Comparison of ENCODE assay signal across 19 cellular contexts in the genomic region with DNA sequence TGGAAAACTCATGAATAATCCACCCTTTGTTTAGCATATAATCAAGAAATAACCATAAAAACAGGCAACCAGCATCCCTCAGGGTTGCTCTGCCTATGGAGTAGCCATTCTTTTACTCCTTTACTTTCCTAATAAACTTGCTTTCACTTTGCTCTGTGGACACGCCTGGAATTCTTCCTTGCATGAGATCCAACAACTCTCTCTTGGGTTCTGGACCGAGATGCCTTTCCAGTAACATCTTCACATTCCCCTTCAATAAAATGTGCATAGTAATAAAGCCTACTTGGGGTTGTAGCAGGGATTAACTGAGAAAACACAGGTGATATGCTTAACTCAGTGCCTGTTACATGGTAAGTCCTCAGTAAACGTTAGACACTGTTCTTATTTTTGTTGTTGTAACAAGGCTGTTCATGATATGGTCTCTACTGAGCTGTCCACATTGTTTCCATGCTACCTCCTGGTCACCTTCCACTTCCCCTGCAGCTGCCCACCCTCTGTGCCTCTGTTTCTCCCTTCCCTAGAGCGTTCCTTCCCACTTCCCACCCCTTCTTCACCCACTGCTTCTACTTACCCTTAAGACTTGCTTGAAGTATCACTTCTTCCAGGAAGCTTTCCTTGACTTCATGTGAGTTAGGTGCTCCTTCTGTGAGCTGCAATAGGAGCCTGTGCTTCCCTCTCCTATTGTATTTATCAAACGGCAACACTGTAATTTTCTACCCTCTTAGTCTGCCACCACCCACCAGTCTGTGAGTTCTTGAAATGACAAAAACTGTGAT.
DNase-seq lines count a peak whose midpoint lies in the region; ATAC-seq and TF ChIP-seq lines count a peak whose summit lies in the region.
"Had no signal": no experiment of that assay in that cellular context is flagged by ENCODE, and none has a peak within 500 bp of the region (broad histone marks: within the 10 kb centered on the region; RNA-seq: fewer than 3 reads in every experiment).

No MANE protein-coding gene starts in this region.

- H3K27me3 ChIP-seq in SK-N-SH (ENCODE audit: insufficient read depth) (no peaks in the 10 kb centered on the region; the same call in 1 of the 2 replicates), GM23338 (ENCODE audit: insufficient read depth) (no peaks in the 10 kb centered on the region), hepatocyte (no peaks in the 10 kb centered on the region), skeletal muscle satellite cell (ENCODE audit: control insufficient read depth, insufficient read depth, low read length) (no peaks in the 10 kb centered on the region), HAP-1 (ENCODE audit: low read depth) (no peaks in the 10 kb centered on the region), tibial nerve (no peaks in the 10 kb centered on the region)
- H3K27me3 ChIP-seq: BLaER1, SJCRH30 had no signal

- H3K4me2 ChIP-seq in SK-N-SH (peak overlapping the region; percentile 32; the same call in 1 of the 2 replicates), GM23338 (no peak overlapping the region), hepatocyte (no peak overlapping the region), skeletal muscle satellite cell (ENCODE audit: low read length) (peak overlapping the region; percentile 6)
- H3K4me2 ChIP-seq: BLaER1 had no signal

- H3K27ac Mint-ChIP-seq in GM23338, result no peak overlapping the region

- no peak overlapping the region for H3K27ac ChIP-seq in SK-N-SH (ENCODE audit: low read depth in 2 of 2, low read length in 1 of 2)
- no peak overlapping the region for H3K27ac ChIP-seq in GM23338 (ENCODE audit: low read depth)
- no peak overlapping the region for H3K27ac ChIP-seq in hepatocyte
- no peak overlapping the region for H3K27ac ChIP-seq in tibial nerve
- H3K27ac ChIP-seq: BLaER1, SJCRH30 had no signal

- TF ChIP-seq CTCF in SK-N-SH (IDR thresholded peaks at IDR 0.05) (no peak), GM23338 (conservative IDR thresholded peaks at IDR 0.05; ENCODE audit: low read depth in 2 of 2) (no peak), hepatocyte (IDR thresholded peaks at IDR 0.05; ENCODE audit: poor library complexity) (no peak), tibial nerve (IDR thresholded peaks at IDR 0.05) (no peak)

- CTCF ChIA-PET in SK-N-SH (lab: Yijun Ruan, JAX), result no interaction called here

- H4K20me1 ChIP-seq in SK-N-SH (ENCODE audit: insufficient read depth), result no peaks in the 10 kb centered on the region
- H4K20me1 ChIP-seq in GM23338 (replicated peaks; ENCODE audit: insufficient read depth), result no peaks in the 10 kb centered on the region
- no peaks in the 10 kb centered on the region for H4K20me1 ChIP-seq in hepatocyte (ENCODE audit: insufficient read depth, poor library complexity, severe bottlenecking)
- H4K20me1 ChIP-seq: BLaER1 had no signal

- TF ChIP-seq EP300 in SK-N-SH (IDR thresholded peaks at IDR 0.05; ENCODE audit: borderline replicate concordance in 1 of 2, low read depth in 1 of 2, low read length in 1 of 2), result no peak
- no peak for TF ChIP-seq EP300 in tibial nerve (IDR thresholded peaks at IDR 0.05)

- H3K4me1 Mint-ChIP-seq in GM23338, result no peaks in the 10 kb centered on the region

- peak overlapping the region; percentile 27; the same call in 1 of the 2 replicates for H2AFZ ChIP-seq in SK-N-SH (ENCODE audit: low read depth)
- peak overlapping the region; percentile 69 for H2AFZ ChIP-seq in GM23338
- peak overlapping the region; percentile 4 for H2AFZ ChIP-seq in hepatocyte

- no peak overlapping the region for H3K4me3 Mint-ChIP-seq in GM23338

- H3K36me3 Mint-ChIP-seq in GM23338 (ENCODE audit: low read depth), result no peaks in the 10 kb centered on the region

- H3K4me3 ChIP-seq in SK-N-SH (ENCODE audit: low read depth in 2 of 2, low read length in 1 of 2), result peak overlapping the region in 1 of 2 experiments; percentile 22; a peak in 1 of 4 replicates
- H3K4me3 ChIP-seq in GM23338, result no peak overlapping the region
- H3K4me3 ChIP-seq in hepatocyte, result no peak overlapping the region
- H3K4me3 ChIP-seq in skeletal muscle satellite cell (ENCODE audit: low read length), result no peak overlapping the region
- H3K4me3 ChIP-seq in HAP-1, result no peak overlapping the region
- H3K4me3 ChIP-seq in tibial nerve, result no peak overlapping the region
- H3K4me3 ChIP-seq: BLaER1, SJCRH30 had no signal

- H3K27me3 Mint-ChIP-seq in GM23338 (ENCODE audit: insufficient read depth, low read depth, poor library complexity), result peaks cover 1% of the 10 kb centered on the region
- H3K27me3 Mint-ChIP-seq: CD8-positive, alpha-beta memory T cell had no signal

- no peak for TF ChIP-seq RAD21 in SK-N-SH (IDR thresholded peaks at IDR 0.05; ENCODE audit: low read length)

- no peaks in the 10 kb centered on the region; a peak in 1 of 4 replicates for H3K4me1 ChIP-seq in SK-N-SH (ENCODE audit: control insufficient read depth in 1 of 2, insufficient read depth in 2 of 2, low read depth in 1 of 2, low read length in 1 of 2)
- H3K4me1 ChIP-seq in GM23338 (ENCODE audit: insufficient read depth), result no peaks in the 10 kb centered on the region
- H3K4me1 ChIP-seq in hepatocyte (ENCODE audit: insufficient read depth), result no peaks in the 10 kb centered on the region
- no peaks in the 10 kb centered on the region for H3K4me1 ChIP-seq in skeletal muscle satellite cell (ENCODE audit: control insufficient read depth, insufficient read depth, low read length)
- H3K4me1 ChIP-seq in HAP-1, result no peaks in the 10 kb centered on the region
- peaks cover 0 to 5% (median 0%) of the 10 kb centered on the region in 4 donors for H3K4me1 ChIP-seq in tibial nerve
- H3K4me1 ChIP-seq: SJCRH30 had no signal

- no peak for ATAC-seq in SK-N-SH treated with all-trans-retinoic acid at 6 μM for 48 hours
- ATAC-seq in GM23338, result no peak
- no peak for ATAC-seq in GM18870 (IDR thresholded peaks at IDR 0.05; ENCODE audit: unreplicated experiment)

- no peaks in the 10 kb centered on the region for H3K9me3 ChIP-seq in SK-N-SH
- no peaks in the 10 kb centered on the region for H3K9me3 ChIP-seq in hepatocyte (ENCODE audit: low read depth)
- no peaks in the 10 kb centered on the region for H3K9me3 ChIP-seq in skeletal muscle satellite cell (replicated peaks; ENCODE audit: low read length)
- no peaks in the 10 kb centered on the region for H3K9me3 ChIP-seq in HAP-1
- no peaks in the 10 kb centered on the region for H3K9me3 ChIP-seq in tibial nerve
- H3K9me3 ChIP-seq: BLaER1, SJCRH30 had no signal

- no peaks in the 10 kb centered on the region for H3F3A ChIP-seq in SK-N-SH (replicated peaks; ENCODE audit: insufficient read depth)
- H3F3A ChIP-seq in GM23338 (replicated peaks; ENCODE audit: low read depth), result no peaks in the 10 kb centered on the region

- H3K36me3 ChIP-seq in SK-N-SH (replicated peaks in 1 of 2; ENCODE audit: control insufficient read depth in 1 of 2, insufficient read depth in 2 of 2, low read length in 1 of 2), result no peaks in the 10 kb centered on the region
- H3K36me3 ChIP-seq in GM23338 (ENCODE audit: insufficient read depth), result no peaks in the 10 kb centered on the region
- H3K36me3 ChIP-seq in hepatocyte (replicated peaks; ENCODE audit: insufficient read depth, low read depth), result no peaks in the 10 kb centered on the region
- no peaks in the 10 kb centered on the region for H3K36me3 ChIP-seq in skeletal muscle satellite cell (ENCODE audit: insufficient read depth, low read length)
- no peaks in the 10 kb centered on the region for H3K36me3 ChIP-seq in HAP-1 (replicated peaks)
- H3K36me3 ChIP-seq in tibial nerve, result no peaks in the 10 kb centered on the region
- H3K36me3 ChIP-seq: BLaER1, SJCRH30 had no signal

- WGBS in SK-N-SH (ENCODE audit: low lambda C conversion rate), result 25% methylated on average over 5 of the region's 5 CpGs
- WGBS in hepatocyte (ENCODE audit: low lambda C conversion rate, missing lambda C conversion rate), result 68% methylated on average over 5 of the region's 5 CpGs
- WGBS in tibial nerve, 2 donors, result 65 to 76% methylated on average over 5 of the region's 5 CpGs

- H3K9me2 ChIP-seq in SK-N-SH, result no peaks in the 10 kb centered on the region
- no peaks in the 10 kb centered on the region for H3K9me2 ChIP-seq in GM23338 (ENCODE audit: insufficient read depth)
- no peaks in the 10 kb centered on the region for H3K9me2 ChIP-seq in hepatocyte (replicated peaks; ENCODE audit: insufficient read depth)

- H3K9me3 Mint-ChIP-seq in GM23338, result no peaks in the 10 kb centered on the region

- TF ChIP-seq POLR2A in tibial nerve (IDR thresholded peaks at IDR 0.05), result no peak

- in situ Hi-C loops in HAP-1 (cut with MboI; ENCODE audit: low sequenced_read_pairs), result no loop called here

- DNase-seq in SK-N-SH (no peak), GM23338 (ENCODE audit: low spot score) (no peak), hepatocyte (ENCODE audit: low spot score) (no peak), HAP-1 (ENCODE audit: low spot score in 2 of 2) (no peak), tibial nerve (ENCODE audit: low spot score in 2 of 2) (no peak)
- DNase-seq: 8988T; CD8-positive, alpha-beta memory T cell; DMS79 treated with DMSO at 0.1 percent for 48 hours; HCEC 1CT; NCI-H1417 treated with DMSO at 0.1 percent for 48 hours; NCI-H187 treated with DMSO at 0.1 percent for 48 hours; NCI-H2227 treated with DMSO at 0.1 percent for 48 hours; NCI-H510A treated with DMSO at 0.1 percent for 48 hours; NCI-H82; SJCRH30 had no signal

- H3K79me2 ChIP-seq in SK-N-SH (ENCODE audit: insufficient read depth) (no peaks in the 10 kb centered on the region), GM23338 (replicated peaks; ENCODE audit: insufficient read depth) (no peaks in the 10 kb centered on the region), hepatocyte (no peaks in the 10 kb centered on the region)

- POLR2A ChIA-PET in SK-N-SH (lab: Yijun Ruan, JAX), result no interaction called here

- no peak overlapping the region for H3K9ac ChIP-seq in SK-N-SH
- no peak overlapping the region for H3K9ac ChIP-seq in skeletal muscle satellite cell (ENCODE audit: low read depth, low read length)
- H3K9ac ChIP-seq: BLaER1 had no signal

TF ChIP-seq in GM23338, 12 proteins besides CTCF, POLR2A, EP300 and RAD21 (continues in another document):
- TF ChIP-seq ZNF114 (CRISPR knock-in tag; IDR thresholded peaks at IDR 0.05), result no peak

Comparison
In these comparisons a context has a peak if more than half of its experiments do, and no peak if none do; other contexts are left out.
1. H2AFZ ChIP-seq: peak in every context shown above with its lines; median percentile 69 in GM23338; 27 in SK-N-SH; 4 in hepatocyte.
2. H3K4me2 ChIP-seq: peak in SK-N-SH (single experiment) and skeletal muscle satellite cell (single experiment); none in GM23338 (single experiment) and hepatocyte (single experiment).